Comparison of ENCODE assay signal across 8 cellular contexts in the genomic region with DNA sequence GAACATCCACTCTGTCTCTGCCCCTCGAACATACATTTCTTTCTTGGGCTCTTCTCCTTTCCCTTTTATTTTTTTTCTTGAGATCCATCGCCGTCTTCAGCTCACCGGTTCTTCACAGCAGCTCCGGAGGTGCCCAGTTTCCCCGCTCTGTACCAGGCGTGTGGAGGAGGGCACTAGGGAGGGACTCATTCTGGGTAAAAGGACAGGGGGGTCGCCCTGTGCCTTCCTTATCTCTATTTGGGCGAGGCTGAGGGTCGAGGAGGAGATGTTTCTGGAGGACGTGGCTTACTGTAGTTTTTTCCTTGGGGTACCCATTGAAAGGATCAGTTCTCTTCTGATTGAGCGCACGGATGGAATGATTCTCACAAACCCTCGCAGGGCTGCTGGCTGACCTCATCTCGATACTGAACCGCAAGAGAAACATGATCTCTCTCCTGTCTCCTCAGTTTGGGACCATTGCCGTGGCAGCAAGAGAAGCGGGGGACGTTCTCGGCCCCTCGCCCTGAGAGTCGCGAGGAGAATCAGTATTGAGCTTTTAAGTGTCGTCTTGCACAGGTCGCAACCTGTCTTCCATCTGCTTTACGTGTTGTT. TPM values are rescaled to one million over a fixed set of nuclear protein-coding genes. Genes with fewer than 3 reads are reported as not detected.
DNase-seq lines count a peak whose midpoint lies in the region; ATAC-seq, FAIRE-seq and TF ChIP-seq lines count a peak whose summit lies in the region.

No MANE protein-coding gene starts in this region.

- FAIRE-seq in GM12878 (lab: Jason Lieb, UNC) (no peak), keratinocyte (lab: Jason Lieb, UNC) (no peak)

- H3K27ac ChIP-seq in DOHH2 (ENCODE audit: low read depth, low read length) (peak overlapping the region; percentile 17; the same call in 1 of the 2 replicates), GM12878 (ENCODE audit: control insufficient read depth, insufficient read depth) (peak overlapping the region; percentile 88), keratinocyte (ENCODE audit: control insufficient read depth, insufficient read depth, low read length) (peak overlapping the region; percentile 84)

- in situ Hi-C loops in GM12878 (cut with MboI), result no loop called here

- H3K4me3 ChIP-seq in DOHH2 (ENCODE audit: low read length) (peak overlapping the region; percentile 92), GM12878 (peak overlapping the region; percentile 96), keratinocyte (ENCODE audit: control insufficient read depth in 2 of 3, extremely low read depth in 1 of 3, insufficient read depth in 2 of 3, low read depth in 1 of 3, low read length in 3 of 3) (peak overlapping the region; percentile 57 to 82 (median 65))

- no peaks in the 10 kb centered on the region for H3F3A ChIP-seq in DOHH2 (ENCODE audit: control insufficient read depth, insufficient read depth)

- H3K9me2 ChIP-seq in DOHH2 (replicated peaks; ENCODE audit: control insufficient read depth, low read length), result no peaks in the 10 kb centered on the region

- SMC1A ChIA-PET in GM12878 (lab: Charles Lee; ENCODE audit: uncharacterized antibody, unreplicated experiment), result interaction anchor here (1.0 to 1.4 kb wide), 2 partner anchors 12 to 18 kb away, joined by 3 read pairs; no protein-coding TSS in a partner anchor

- H4K20me1 ChIP-seq in DOHH2 (ENCODE audit: control insufficient read depth, insufficient read depth, low read depth, low read length) (no peaks in the 10 kb centered on the region), GM12878 (ENCODE audit: control insufficient read depth, insufficient read depth) (no peaks in the 10 kb centered on the region; the same call in 1 of the 2 replicates), keratinocyte (ENCODE audit: control insufficient read depth, extremely low read depth, insufficient read depth, low read length) (no peaks in the 10 kb centered on the region)

- TSS peak; percentile 69 for BruUV-seq in GM12878 (replicated peaks; lab: Mats Ljungman, UMichigan)

- 0% methylated on average over 24 of the region's 26 CpGs for WGBS in GM12878 (ENCODE audit: insufficient coverage, insufficient replicate concordance, low lambda C conversion rate, missing lambda C conversion rate)

- POLR2A ChIA-PET in GM12878 (lab: Charles Lee), result no interaction called here

- TF ChIP-seq POLR2A in GM12878 (IDR thresholded peaks at IDR 0.05; ENCODE audit: low read depth, low read length), result no peak; the same call in 1 of the 2 replicates

- H3K9ac ChIP-seq in GM12878 (ENCODE audit: control insufficient read depth, insufficient read depth, low read length), result peak overlapping the region; percentile 91
- peak overlapping the region; percentile 88 for H3K9ac ChIP-seq in keratinocyte (ENCODE audit: control insufficient read depth, extremely low read depth, insufficient read depth, low read length)

- no peak for TF ChIP-seq EP300 in GM12878 (IDR thresholded peaks at IDR 0.05; ENCODE audit: borderline replicate concordance in 1 of 2, control insufficient read depth in 1 of 2, low read depth in 2 of 2, low read length in 2 of 2)

- H3K4me2 ChIP-seq in DOHH2 (ENCODE audit: low read length), result peak overlapping the region; percentile 97
- peak overlapping the region; percentile 87 for H3K4me2 ChIP-seq in GM12878 (ENCODE audit: control insufficient read depth, insufficient read depth)
- peak overlapping the region; percentile 66 for H3K4me2 ChIP-seq in keratinocyte (ENCODE audit: control insufficient read depth, extremely low read depth, insufficient read depth, low read depth, low read length)

- no peak for TF ChIP-seq CTCF in DOHH2 (IDR thresholded peaks at IDR 0.05; ENCODE audit: low read depth, low read length, poor library complexity, severe bottlenecking)
- TF ChIP-seq CTCF in GM12878 (IDR thresholded peaks at IDR 0.05 in 2 of 3, conservative IDR thresholded peaks at IDR 0.05 in 1 of 3; ENCODE audit: control insufficient read depth in 2 of 3, extremely low read depth in 1 of 3, insufficient read depth in 1 of 3, low read depth in 3 of 3, low read length in 3 of 3), result no peak
- TF ChIP-seq CTCF in keratinocyte (optimal IDR thresholded peaks at IDR 0.05 in 1 of 3, IDR thresholded peaks at IDR 0.05 in 1 of 3, conservative IDR thresholded peaks at IDR 0.05 in 1 of 3; ENCODE audit: extremely low read depth in 1 of 3, insufficient read depth in 2 of 3, low read length in 3 of 3), result no peak

- H3K27me3 ChIP-seq in DOHH2 (ENCODE audit: control insufficient read depth, low read length) (no peaks in the 10 kb centered on the region), GM12878 (replicated peaks in 1 of 2; ENCODE audit: control insufficient read depth in 2 of 2, insufficient read depth in 2 of 2, low read length in 1 of 2) (no peaks in the 10 kb centered on the region), keratinocyte (ENCODE audit: control insufficient read depth, extremely low read depth, insufficient read depth, low read length) (no peaks in the 10 kb centered on the region)

- RAD21 ChIA-PET in GM12878 (lab: Charles Lee; ENCODE audit: unreplicated experiment), result interaction anchor here (1.3 to 1.4 kb wide), 2 partner anchors 66 to 199 kb away, joined by 3 read pairs; a partner anchor contains a TSS

- H2AFZ ChIP-seq in GM12878 (ENCODE audit: control insufficient read depth, low read depth, low read length), result peak overlapping the region; percentile 75
- peak overlapping the region; percentile 31 for H2AFZ ChIP-seq in keratinocyte (ENCODE audit: control insufficient read depth, low read length)

- DNase-seq in NCI-H748 (lab: John Stamatoyannopoulos, UW; ENCODE audit: unreplicated experiment), result peak; percentile 64
- no peak for DNase-seq in GM12878 (ENCODE audit: low read depth, low spot score)
- DNase-seq in keratinocyte (ENCODE audit: low read depth, low spot score), result no peak
- DNase-seq in stimulated activated CD8-positive, alpha-beta memory T cell treated with anti-CD3 and anti-CD28 coated beads, Interleukin-4, amount 100 ng/mL, for 48 hours, result peak; percentile 57
- no peak for DNase-seq in NCI-H1694 (lab: John Stamatoyannopoulos, UW)
- no peak for DNase-seq in NK-92 treated with Interleukin-12 subunit alpha and Interleukin-12 subunit beta, amount 100 ng/mL, for 24 hours (lab: John Stamatoyannopoulos, UW)

- no peaks in the 10 kb centered on the region for H3K9me1 ChIP-seq in keratinocyte (ENCODE audit: control insufficient read depth, extremely low read depth, insufficient read depth, low read length)

- H3K79me2 ChIP-seq in DOHH2 (ENCODE audit: control insufficient read depth, low read length) (peaks cover 30% of the 10 kb centered on the region), GM12878 (ENCODE audit: control insufficient read depth, insufficient read depth, low read length) (peaks cover 37% of the 10 kb centered on the region), keratinocyte (ENCODE audit: control insufficient read depth, insufficient read depth, low read length) (peaks cover 3% of the 10 kb centered on the region)

- ATAC-seq in GM21717 (IDR thresholded peaks at IDR 0.05; ENCODE audit: unreplicated experiment), result peak; percentile 7
- peak; percentile 6 for ATAC-seq in GM12878

- peaks cover 20% of the 10 kb centered on the region for H3K4me1 ChIP-seq in DOHH2 (ENCODE audit: control insufficient read depth, low read length)
- H3K4me1 ChIP-seq in GM12878 (ENCODE audit: control insufficient read depth, insufficient read depth, low read length), result peaks cover 10% of the 10 kb centered on the region
- H3K4me1 ChIP-seq in keratinocyte (ENCODE audit: control insufficient read depth, extremely low read depth, insufficient read depth, low read length), result peaks cover 14% of the 10 kb centered on the region

- H3K36me3 ChIP-seq in DOHH2 (ENCODE audit: control insufficient read depth, low read length) (no peaks in the 10 kb centered on the region), GM12878 (ENCODE audit: control insufficient read depth in 2 of 2, insufficient read depth in 2 of 2, low read length in 1 of 2) (no peaks in the 10 kb centered on the region; a peak in 1 of 4 replicates), keratinocyte (ENCODE audit: control insufficient read depth in 2 of 2, extremely low read depth in 1 of 2, insufficient read depth in 2 of 2, low read length in 2 of 2) (no peaks in the 10 kb centered on the region)

- H3K9me3 ChIP-seq in DOHH2 (ENCODE audit: control insufficient read depth, insufficient read depth, low read length), result no peaks in the 10 kb centered on the region
- H3K9me3 ChIP-seq in GM12878 (replicated peaks; ENCODE audit: control insufficient read depth, insufficient read depth, low read length), result no peaks in the 10 kb centered on the region; the same call in 2 of the 3 replicates
- no peaks in the 10 kb centered on the region for H3K9me3 ChIP-seq in keratinocyte (ENCODE audit: control insufficient read depth, low read depth, low read length)

- CTCF ChIA-PET in GM12878 (lab: Yijun Ruan, JAX), result interaction anchor here (0.7 to 1.1 kb wide), 2 partner anchors 12 to 25 kb away, joined by 3 to 5 read pairs; no protein-coding TSS in a partner anchor

- dilution Hi-C loops in keratinocyte (cut with MboI; ENCODE audit: extremely low pct_ligation_motif_present, low sequenced_read_pairs), result no loop called here

- intact Hi-C loops in GM12878 (cut with micrococcal nuclease; ENCODE audit: unreplicated experiment), result no loop called here

- TF ChIP-seq RAD21 in GM12878 (IDR thresholded peaks at IDR 0.05; ENCODE audit: insufficient read depth, low read depth, low read length), result no peak

RNA-seq across cellular contexts. Expression of a gene that starts 0.4 kb away (rescaled TPM):
- 12.9 and 15.5 TPM in 2 replicates for total RNA-seq in GM12878 (2013; cell fraction: nucleolus; rRNA removed)
- total RNA-seq in GM12878 (2014; rRNA removed) (18.2 and 19.3 TPM in 2 replicates), GM12878 (2014; rRNA removed; fragmentation: Illumina TruSeq; extraction: Trizol) (18.3 and 19.8 TPM in 2 replicates), GM12878 (2021) (10.4 and 13.3 TPM in 2 replicates)
- polyA plus RNA-seq in GM12878 (2011; ENCODE audit: low read depth), result 3.7 TPM
- polyA plus RNA-seq in GM12878 (2011; rRNA removed) (18.8 and 25.6 TPM in 2 replicates), GM12878 (2014; fragmentation: Illumina TruSeq; extraction: Trizol) (23.7 and 26.2 TPM in 2 replicates), GM12878 (2014; fragmentation: Nextera tagmentation; extraction: Ambion mirVana) (10 to 100 TPM; 19.0 to 21.4 TPM), GM12878 (2014; rRNA removed) (18.5 and 20.0 TPM in 2 replicates), GM12878 (2016; fragmentation: Nextera tagmentation; extraction: Ambion mirVana) (10 to 100 TPM; 28.5 to 30.9 TPM), keratinocyte (4.9 to 6.8 TPM (median 5.7 TPM) in 3 replicates)
- polyA plus RNA-seq in GM12878 (2011; cell fraction: cytosol; rRNA removed), result 12.0 and 13.7 TPM in 2 replicates
- 4.2 and 5.3 TPM in 2 replicates for polyA plus RNA-seq in GM12878 (2011; cell fraction: nucleus; rRNA removed)
- 5.4 and 6.9 TPM in 2 replicates for polyA plus RNA-seq in GM12878 (2012)
- polyA minus RNA-seq in GM12878 (2011; rRNA and poly(A)+ RNA removed), result 11.0 and 11.6 TPM in 2 replicates
- 3.5 and 5.4 TPM in 2 replicates for polyA minus RNA-seq in GM12878 (2011; cell fraction: cytosol; rRNA and poly(A)+ RNA removed)
- 6.4 and 12.0 TPM in 2 replicates for polyA minus RNA-seq in GM12878 (2011; cell fraction: nucleus; rRNA and poly(A)+ RNA removed)
- polyA plus RNA-seq in keratinocyte (2011; ENCODE audit: low read depth), result 4.4 TPM
- polyA plus RNA-seq in keratinocyte (2011; cell fraction: cytosol; rRNA removed), result 4.7 and 6.9 TPM in 2 replicates
- polyA plus RNA-seq in keratinocyte (2011; cell fraction: nucleus; rRNA removed), result 5.0 and 5.3 TPM in 2 replicates
- 4.0 and 4.9 TPM in 2 replicates for polyA plus RNA-seq in keratinocyte (2012; ENCODE audit: low replicate concordance)
- 3.5 to 4.2 TPM (median 3.8 TPM) in 3 replicates for polyA minus RNA-seq in keratinocyte
- 4.0 TPM for polyA minus RNA-seq in keratinocyte (2011; cell fraction: cytosol; rRNA and poly(A)+ RNA removed)
- 2.2 and 5.3 TPM in 2 replicates for polyA minus RNA-seq in keratinocyte (2011; cell fraction: nucleus; rRNA and poly(A)+ RNA removed)

RNA-seq across cellular contexts. Expression of a gene that starts 0.9 kb away (rescaled TPM):
- 16.9 and 18.2 TPM in 2 replicates for total RNA-seq in GM12878 (2013; cell fraction: nucleolus; rRNA removed)
- 7.9 and 10.2 TPM in 2 replicates for total RNA-seq in GM12878 (2014; rRNA removed)
- 8.6 and 10.0 TPM in 2 replicates for total RNA-seq in GM12878 (2014; rRNA removed; fragmentation: Illumina TruSeq; extraction: Trizol)
- 13.1 and 13.6 TPM in 2 replicates for total RNA-seq in GM12878 (2021)
- 6.2 TPM for polyA plus RNA-seq in GM12878 (2011; ENCODE audit: low read depth)
- 13.8 and 17.5 TPM in 2 replicates for polyA plus RNA-seq in GM12878 (2011; rRNA removed)
- 6.9 and 9.2 TPM in 2 replicates for polyA plus RNA-seq in GM12878 (2011; cell fraction: cytosol; rRNA removed)
- polyA plus RNA-seq in GM12878 (2011; cell fraction: nucleus; rRNA removed), result 5.1 and 5.6 TPM in 2 replicates
- polyA plus RNA-seq in GM12878 (2012), result 7.9 and 9.6 TPM in 2 replicates
- polyA plus RNA-seq in GM12878 (2014; fragmentation: Illumina TruSeq; extraction: Trizol), result 7.6 and 9.0 TPM in 2 replicates
- 1 to 10 TPM; 6.3 to 9.9 TPM for polyA plus RNA-seq in GM12878 (2014; fragmentation: Nextera tagmentation; extraction: Ambion mirVana)
- 9.7 and 10.5 TPM in 2 replicates for polyA plus RNA-seq in GM12878 (2014; rRNA removed)
- 10 to 100 TPM; 22.0 to 23.4 TPM for polyA plus RNA-seq in GM12878 (2016; fragmentation: Nextera tagmentation; extraction: Ambion mirVana)
- polyA minus RNA-seq in GM12878 (2011; rRNA and poly(A)+ RNA removed), result 17.8 and 19.0 TPM in 2 replicates
- polyA minus RNA-seq in GM12878 (2011; cell fraction: cytosol; rRNA and poly(A)+ RNA removed), result 3.5 TPM in 2 replicates
- polyA minus RNA-seq in GM12878 (2011; cell fraction: nucleus; rRNA and poly(A)+ RNA removed), result 3.6 and 4.4 TPM in 2 replicates
- polyA plus RNA-seq in keratinocyte, result 6.4 to 9.0 TPM (median 8.0 TPM) in 3 replicates
- polyA plus RNA-seq in keratinocyte (2011; ENCODE audit: low read depth), result 4.8 TPM
- 6.8 and 10.4 TPM in 2 replicates for polyA plus RNA-seq in keratinocyte (2011; cell fraction: cytosol; rRNA removed)
- polyA plus RNA-seq in keratinocyte (2011; cell fraction: nucleus; rRNA removed), result 6.9 and 7.4 TPM in 2 replicates
- 5.0 and 5.6 TPM in 2 replicates for polyA plus RNA-seq in keratinocyte (2012; ENCODE audit: low replicate concordance)
- polyA minus RNA-seq in keratinocyte, result 5.1 to 11.8 TPM (median 11.7 TPM) in 3 replicates
- 7.9 TPM for polyA minus RNA-seq in keratinocyte (2011; cell fraction: cytosol; rRNA and poly(A)+ RNA removed)
- 2.4 and 5.2 TPM in 2 replicates for polyA minus RNA-seq in keratinocyte (2011; cell fraction: nucleus; rRNA and poly(A)+ RNA removed)

Comparison
In these comparisons a context has a peak if more than half of its experiments do, and no peak if none do; other contexts are left out.
1. H3K27ac ChIP-seq: peak in every context shown above with its lines; median percentile 88 in GM12878; 84 in keratinocyte; 17 in DOHH2.
2. DNase-seq: peak in NCI-H748 (single experiment) and stimulated activated CD8-positive, alpha-beta memory T cell treated with anti-CD3 and anti-CD28 coated beads, Interleukin-4, amount 100 ng/mL, for 48 hours (single experiment); none in GM12878 (single experiment), keratinocyte (single experiment), NCI-H1694 (single experiment) and NK-92 treated with Interleukin-12 subunit alpha and Interleukin-12 subunit beta, amount 100 ng/mL, for 24 hours (single experiment).
3. Peak in every context shown above with its lines, with median percentiles within 50 percentile points of each other: H3K4me2 ChIP-seq and H3K4me3 ChIP-seq.